8 cellular contexts compared by ENCODE assay signal in genomic region chr4:4395849-4396627, GRCh38. TPM values are rescaled to one million over a fixed set of nuclear protein-coding genes. Genes with fewer than 3 reads are reported as not detected.
DNase-seq lines count a peak whose midpoint lies in the region; ATAC-seq and TF ChIP-seq lines count a peak whose summit lies in the region.

No MANE protein-coding gene starts in this region.

- no peaks in the 10 kb centered on the region for H3K9me3 Mint-ChIP-seq in stimulated activated naive CD8-positive, alpha-beta T cell treated with anti-CD3 and anti-CD28 coated beads, Interleukin-15, amount 100 ng/mL, for 72 hours
- no peaks in the 10 kb centered on the region for H3K9me3 Mint-ChIP-seq in activated naive CD4-positive, alpha-beta T cell treated with anti-CD3 and anti-CD28 coated beads, Interleukin-2, amount 50 U/mL, for 72 hours

- H4K20me1 ChIP-seq in fibroblast of lung (ENCODE audit: control insufficient read depth, extremely low read depth, insufficient read depth, low read length): no peaks in the 10 kb centered on the region

- H3K4me3 ChIP-seq in fibroblast of lung (replicated peaks in 1 of 4; ENCODE audit: control extremely low read depth in 1 of 4, insufficient read depth in 1 of 4, low read depth in 3 of 4, low read length in 4 of 4) (no peak overlapping the region), upper lobe of right lung (no peak overlapping the region)

- H3K36me3 ChIP-seq in fibroblast of lung (ENCODE audit: control insufficient read depth, insufficient read depth, low read length) (no peaks in the 10 kb centered on the region), upper lobe of right lung (no peaks in the 10 kb centered on the region)

- intact Hi-C loops in upper lobe of right lung (cut with DNase I): no loop called here

- H3K9ac ChIP-seq in fibroblast of lung (ENCODE audit: insufficient read depth, low read length): no peak overlapping the region

- H3K9me3 ChIP-seq in fibroblast of lung (ENCODE audit: control insufficient read depth, insufficient read depth, low read depth, low read length) (no peaks in the 10 kb centered on the region), upper lobe of right lung (no peaks in the 10 kb centered on the region)

- no peak for DNase-seq in stimulated activated naive CD8-positive, alpha-beta T cell treated with anti-CD3 and anti-CD28 coated beads, Interleukin-15, amount 100 ng/mL, for 72 hours
- no peak for DNase-seq in stimulated activated naive CD8-positive, alpha-beta T cell treated with anti-CD3 and anti-CD28 coated beads, Interleukin-15, Interleukin-2, amounts not matched to agents 100 U/mL and 50 U/mL, for 24 hours
- DNase-seq in NCI-H1417 treated with DMSO at 0.1 percent for 48 hours (lab: John Stamatoyannopoulos, UW) (peak; percentile 41), fibroblast of lung (ENCODE audit: low read depth in 2 of 2) (peak; percentile 19 to 22), upper lobe of right lung (no peak)
- DNase-seq in activated naive CD4-positive, alpha-beta T cell treated with anti-CD3 and anti-CD28 coated beads, Interleukin-2, amount 50 U/mL, for 16 hours: no peak
- DNase-seq in stimulated activated CD4-positive, alpha-beta T cell treated with anti-CD3 and anti-CD28 coated beads, Interleukin-12 subunit alpha, Interleukin-12 subunit beta, amount 100 ng/mL, for 4 hours: no peak
- DNase-seq in activated naive CD4-positive, alpha-beta T cell treated with anti-CD3 and anti-CD28 coated beads, Interleukin-2, amount 50 U/mL, for 72 hours (ENCODE audit: low spot score in 2 of 2): no peak

- peaks cover 5% of the 10 kb centered on the region for H3K27me3 Mint-ChIP-seq in stimulated activated naive CD8-positive, alpha-beta T cell treated with anti-CD3 and anti-CD28 coated beads, Interleukin-15, amount 100 ng/mL, for 72 hours

- H3K4me1 ChIP-seq in fibroblast of lung (ENCODE audit: control insufficient read depth, extremely low read depth, insufficient read depth, low read length) (no peaks in the 10 kb centered on the region), upper lobe of right lung (no peaks in the 10 kb centered on the region)

- peaks cover 26% of the 10 kb centered on the region for H3K27me3 ChIP-seq in fibroblast of lung (ENCODE audit: control insufficient read depth, insufficient read depth, low read length)
- H3K27me3 ChIP-seq in upper lobe of right lung: peaks cover 36% of the 10 kb centered on the region

- H3K4me2 ChIP-seq in fibroblast of lung (ENCODE audit: extremely low read depth, insufficient read depth, low read length): no peak overlapping the region

- peak overlapping the region in 1 of 2 donors; percentile 52 for H3K27ac Mint-ChIP-seq in stimulated activated naive CD8-positive, alpha-beta T cell treated with anti-CD3 and anti-CD28 coated beads, Interleukin-15, amount 100 ng/mL, for 72 hours
- H3K27ac Mint-ChIP-seq in activated naive CD4-positive, alpha-beta T cell treated with anti-CD3 and anti-CD28 coated beads, Interleukin-2, amount 50 U/mL, for 72 hours: no peak overlapping the region

- H3K27ac ChIP-seq in fibroblast of lung (ENCODE audit: insufficient read depth, low read length): no peak overlapping the region
- H3K27ac ChIP-seq in upper lobe of right lung: no peak overlapping the region

- ATAC-seq in stimulated activated naive CD8-positive, alpha-beta T cell treated with anti-CD3 and anti-CD28 coated beads, Interleukin-15, amount 100 ng/mL, for 72 hours: peak; percentile 49
- no peak for ATAC-seq in stimulated activated naive CD8-positive, alpha-beta T cell treated with anti-CD3 and anti-CD28 coated beads, Interleukin-15, Interleukin-2, amounts not matched to agents 100 U/mL and 50 U/mL, for 24 hours
- ATAC-seq in upper lobe of right lung: peak; percentile 16
- no peak for ATAC-seq in activated naive CD4-positive, alpha-beta T cell treated with anti-CD3 and anti-CD28 coated beads, Interleukin-2, amount 50 U/mL, for 72 hours

- no peak overlapping the region for H3K4me3 Mint-ChIP-seq in stimulated activated naive CD8-positive, alpha-beta T cell treated with anti-CD3 and anti-CD28 coated beads, Interleukin-15, amount 100 ng/mL, for 72 hours

- H3K79me2 ChIP-seq in fibroblast of lung (ENCODE audit: control insufficient read depth, insufficient read depth, low read length): no peaks in the 10 kb centered on the region

- H3K36me3 Mint-ChIP-seq in activated naive CD4-positive, alpha-beta T cell treated with anti-CD3 and anti-CD28 coated beads, Interleukin-2, amount 50 U/mL, for 72 hours: no peaks in the 10 kb centered on the region

- H2AFZ ChIP-seq in fibroblast of lung (ENCODE audit: low read length): no peak overlapping the region

- TF ChIP-seq CTCF in fibroblast of lung (conservative IDR thresholded peaks at IDR 0.05 in 1 of 2, IDR thresholded peaks at IDR 0.05 in 1 of 2; ENCODE audit: low read depth in 1 of 2, low read length in 2 of 2): no peak
- TF ChIP-seq CTCF in upper lobe of right lung (IDR thresholded peaks at IDR 0.05): no peak

- H3K4me1 Mint-ChIP-seq in stimulated activated naive CD8-positive, alpha-beta T cell treated with anti-CD3 and anti-CD28 coated beads, Interleukin-15, amount 100 ng/mL, for 72 hours: peaks cover 6% of the 10 kb centered on the region

RNA-seq across cellular contexts. Expression of gene NSG1, which starts 9.1 kb away (rescaled TPM):
- total RNA-seq in fibroblast of lung: under 0.01 and 0.17 TPM in 2 replicates
- 1.1 TPM in 2 replicates for polyA plus RNA-seq in fibroblast of lung
- polyA plus RNA-seq in fibroblast of lung (2012): 1.2 and 1.4 TPM in 2 replicates
- polyA minus RNA-seq in fibroblast of lung (ENCODE audit: low replicate concordance): 0.70 and 1.2 TPM in 2 replicates
- total RNA-seq in upper lobe of right lung: 1.5 TPM
- under 1 TPM; 0.25 to 0.91 TPM for total RNA-seq in activated naive CD4-positive, alpha-beta T cell treated with anti-CD3 and anti-CD28 coated beads, Interleukin-2, amount 50 U/mL, for 72 hours

Comparison
In these comparisons a context has a peak if more than half of its experiments do, and no peak if none do; other contexts are left out.
1. ATAC-seq: peak in stimulated activated naive CD8-positive, alpha-beta T cell treated with anti-CD3 and anti-CD28 coated beads, Interleukin-15, amount 100 ng/mL, for 72 hours (single experiment) and upper lobe of right lung (single experiment); none in stimulated activated naive CD8-positive, alpha-beta T cell treated with anti-CD3 and anti-CD28 coated beads, Interleukin-15, Interleukin-2, amounts not matched to agents 100 U/mL and 50 U/mL, for 24 hours (single experiment) and activated naive CD4-positive, alpha-beta T cell treated with anti-CD3 and anti-CD28 coated beads, Interleukin-2, amount 50 U/mL, for 72 hours (0 of 2).
2. DNase-seq: peak in NCI-H1417 treated with DMSO at 0.1 percent for 48 hours (single experiment) and fibroblast of lung (2 of 2); none in stimulated activated naive CD8-positive, alpha-beta T cell treated with anti-CD3 and anti-CD28 coated beads, Interleukin-15, amount 100 ng/mL, for 72 hours (0 of 2), stimulated activated naive CD8-positive, alpha-beta T cell treated with anti-CD3 and anti-CD28 coated beads, Interleukin-15, Interleukin-2, amounts not matched to agents 100 U/mL and 50 U/mL, for 24 hours (single experiment), upper lobe of right lung (single experiment), activated naive CD4-positive, alpha-beta T cell treated with anti-CD3 and anti-CD28 coated beads, Interleukin-2, amount 50 U/mL, for 16 hours (single experiment), stimulated activated CD4-positive, alpha-beta T cell treated with anti-CD3 and anti-CD28 coated beads, Interleukin-12 subunit alpha, Interleukin-12 subunit beta, amount 100 ng/mL, for 4 hours (single experiment) and activated naive CD4-positive, alpha-beta T cell treated with anti-CD3 and anti-CD28 coated beads, Interleukin-2, amount 50 U/mL, for 72 hours (0 of 2).